ENCODE assay signal across 13 cellular contexts in the genomic region with DNA sequence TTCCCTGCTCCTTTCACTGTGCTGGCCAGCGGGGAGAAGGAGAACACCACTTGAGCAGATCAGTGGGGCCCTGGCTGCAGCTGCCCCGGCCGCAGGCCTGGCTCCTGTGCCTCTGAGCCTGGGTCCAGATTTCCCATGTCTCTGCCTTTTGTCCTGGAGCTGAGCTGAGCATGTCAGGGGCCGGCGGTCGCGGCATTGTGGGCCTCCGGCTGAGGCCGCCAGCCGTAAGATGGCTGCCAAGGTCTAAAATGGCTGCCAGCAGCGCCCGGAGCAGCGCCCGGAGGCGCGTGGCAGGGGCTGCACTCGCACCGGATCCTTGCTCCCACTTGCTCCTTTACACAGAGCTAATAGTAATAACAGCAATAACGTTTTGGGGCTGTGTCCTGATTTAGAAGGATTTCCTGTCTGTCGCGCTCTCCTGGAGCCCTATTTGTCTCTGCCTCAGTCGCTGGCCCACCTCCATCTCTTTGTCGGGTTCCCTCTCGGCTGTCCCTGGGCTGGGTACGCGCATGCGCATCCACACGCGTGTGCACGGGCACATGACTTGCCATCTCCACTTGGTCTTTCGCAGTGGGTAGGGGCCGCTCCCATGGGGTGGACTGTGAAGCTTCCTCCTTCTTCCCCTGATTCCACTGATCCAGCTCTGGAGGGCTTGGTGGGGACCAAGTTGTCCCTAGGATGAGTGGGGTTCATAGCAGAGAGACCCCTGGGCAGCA. TPM values are rescaled to one million over a fixed set of nuclear protein-coding genes. Genes with fewer than 3 reads are reported as not detected.
DNase-seq lines count a peak whose midpoint lies in the region; ATAC-seq and TF ChIP-seq lines count a peak whose summit lies in the region.
"Had no signal": no experiment of that assay in that cellular context is flagged by ENCODE, and none has a peak within 500 bp of the region (broad histone marks: within the 10 kb centered on the region; RNA-seq: fewer than 3 reads in every experiment).

No MANE protein-coding gene starts in this region.

- no peak for TF ChIP-seq EP300 in gastroesophageal sphincter (IDR thresholded peaks at IDR 0.05)

- H3K4me3 ChIP-seq in left ventricle myocardium inferior (peak overlapping the region; percentile 34), gastroesophageal sphincter (peak overlapping the region in 1 of 2 donors; percentile 6), rectal smooth muscle tissue (ENCODE audit: low read length) (no peak overlapping the region)
- H3K4me3 ChIP-seq: left lung had no signal

- WGBS in gastroesophageal sphincter (ENCODE audit: low coverage in 1 of 2), 2 donors, result 73% methylated on average over 12 of the region's 32 CpGs; no CpG with 5 or more reads in 1 of the 2 donors

- peaks cover 19% of the 10 kb centered on the region for H3K36me3 ChIP-seq in left ventricle myocardium inferior
- H3K36me3 ChIP-seq in gastroesophageal sphincter, result peaks cover 0 to 25% of the 10 kb centered on the region in 2 donors
- peaks cover 15% of the 10 kb centered on the region for H3K36me3 ChIP-seq in rectal smooth muscle tissue (ENCODE audit: control insufficient read depth, insufficient read depth, low read length)

- H3K27ac ChIP-seq in left ventricle myocardium inferior (replicated peaks) (peak overlapping the region; percentile 74), gastroesophageal sphincter (peak overlapping the region in 3 of 4 donors; percentile 66 to 95 (median 84)), rectal smooth muscle tissue (ENCODE audit: low read depth, low read length) (peak overlapping the region; percentile 31)

- H3K9me3 ChIP-seq in left ventricle myocardium inferior (replicated peaks), result no peaks in the 10 kb centered on the region
- no peaks in the 10 kb centered on the region for H3K9me3 ChIP-seq in gastroesophageal sphincter
- H3K9me3 ChIP-seq: left lung had no signal

- intact Hi-C loops in left ventricle myocardium inferior (cut with micrococcal nuclease), result no loop called here
- intact Hi-C loops in left ventricle myocardium superior (cut with micrococcal nuclease), result no loop called here

- H3K4me1 ChIP-seq in left ventricle myocardium inferior (peaks cover 76% of the 10 kb centered on the region), gastroesophageal sphincter (peaks cover 0 to 95% (median 68%) of the 10 kb centered on the region in 3 donors), rectal smooth muscle tissue (ENCODE audit: control insufficient read depth, insufficient read depth, low read length) (peaks cover 47% of the 10 kb centered on the region)

- no peak for TF ChIP-seq POLR2A in gastroesophageal sphincter (IDR thresholded peaks at IDR 0.05)

- TF ChIP-seq CTCF in left ventricle myocardium inferior (IDR thresholded peaks at IDR 0.05; ENCODE audit: borderline replicate concordance), result no peak
- no peak for TF ChIP-seq CTCF in gastroesophageal sphincter (IDR thresholded peaks at IDR 0.05)

- H3K27me3 ChIP-seq in left ventricle myocardium inferior (ENCODE audit: low read depth) (no peaks in the 10 kb centered on the region), gastroesophageal sphincter (no peaks in the 10 kb centered on the region), rectal smooth muscle tissue (ENCODE audit: control insufficient read depth, insufficient read depth, low read length) (no peaks in the 10 kb centered on the region)
- H3K27me3 ChIP-seq: left lung had no signal

- DNase-seq in left ventricle myocardium inferior, result no peak
- DNase-seq in left ventricle myocardium superior, result no peak
- DNase-seq in NCI-H524 (lab: John Stamatoyannopoulos, UW), result no peak
- no peak for DNase-seq in HCEC 1CT
- DNase-seq in UCSD-AML1 (lab: John Stamatoyannopoulos, UW; ENCODE audit: unreplicated experiment), result no peak
- DNase-seq: activated effector memory CD4-positive, alpha-beta T cell treated with anti-CD3 and anti-CD28 coated beads, Interleukin-2, amount 50 U/mL, for 16 hours; CD8-positive, alpha-beta memory T cell; left lung; NCI-H2081; SW 1271 had no signal

- no peak for ATAC-seq in left ventricle myocardium superior
- ATAC-seq in gastroesophageal sphincter, result no peak
- no peak for ATAC-seq in HG02981 (IDR thresholded peaks at IDR 0.05; ENCODE audit: unreplicated experiment)
- ATAC-seq: left lung had no signal

- no peak overlapping the region for H3K9ac ChIP-seq in rectal smooth muscle tissue (ENCODE audit: low read length)

RNA-seq across cellular contexts. Expression of gene LYL1, which starts 32.1 kb away (rescaled TPM):
- total RNA-seq in left ventricle myocardium inferior (6.3 TPM), left ventricle myocardium superior (8.8 TPM), gastroesophageal sphincter (10 to 100 TPM in 2 of 4 donors, 1 to 10 TPM in 2; 9.9 to 11.8 (median 10.8) TPM)

RNA-seq across cellular contexts. Expression of gene TRMT1, which starts 46.0 kb away (rescaled TPM):
- total RNA-seq in left ventricle myocardium inferior (19.6 TPM), left ventricle myocardium superior (22.4 TPM), gastroesophageal sphincter (10 to 100 TPM; 25.7 to 30.0 (median 28.7) TPM)

RNA-seq across cellular contexts. Expression of gene NACC1, which starts 47.5 kb away (rescaled TPM):
- total RNA-seq in left ventricle myocardium inferior (35.4 TPM), left ventricle myocardium superior (50.0 TPM), gastroesophageal sphincter (10 to 100 TPM; 23.8 to 55.2 (median 26.2) TPM)

Comparison
In these comparisons a context has a peak if more than half of its experiments do, and no peak if none do; other contexts are left out.
1. H3K27ac ChIP-seq: peak in every context shown above with its lines; median percentile 84 in gastroesophageal sphincter; 74 in left ventricle myocardium inferior; 31 in rectal smooth muscle tissue.